Comparison of ENCODE assay signal across 24 cellular contexts in genomic region chr4:88441696-88442095, GRCh38.
"Had no signal": no experiment of that assay in that cellular context is flagged by ENCODE, and none has a peak within 500 bp of the region (broad histone marks: within the 10 kb centered on the region; RNA-seq: fewer than 3 reads in every experiment).

No MANE protein-coding gene starts in this region.

- H3K9me3 Mint-ChIP-seq: activated T-cell treated with anti-CD3 and anti-CD28 coated beads, Interleukin-2, amount 50 U/mL, for 4 hours; stimulated activated naive CD8-positive, alpha-beta T cell treated with anti-CD3 and anti-CD28 coated beads, Interleukin-15, Interleukin-2, amounts not matched to agents 100 ng/mL and 50 ng/mL, for 24 hours had no signal

- ATAC-seq: activated naive CD4-positive, alpha-beta T cell treated with anti-CD3 and anti-CD28 coated beads, Interleukin-2, amount 50 U/mL, for 72 hours; activated T-cell treated with anti-CD3 and anti-CD28 coated beads, Interleukin-2, amount 50 U/mL, for 4 hours; esophagus mucosa; gastroesophageal sphincter; heart right ventricle had no signal

- H3K27ac ChIP-seq: brain microvascular endothelial cell, gastroesophageal sphincter, heart right ventricle, vagina had no signal

- H3K27me3 Mint-ChIP-seq: activated B cell treated with CpG ODN at 0.5 μM for 24 hours; activated CD4-positive, alpha-beta memory T cell treated with anti-CD3 and anti-CD28 coated beads, Interleukin-2, amount 10 ng/mL, durations not matched to agents 7 days and 5 days; stimulated activated naive CD8-positive, alpha-beta T cell treated with anti-CD3 and anti-CD28 coated beads, Interleukin-15, Interleukin-2, amounts not matched to agents 100 ng/mL and 50 ng/mL, for 24 hours had no signal

- DNase-seq: activated B cell treated with CpG ODN at 0.5 μM for 24 hours; activated CD4-positive, alpha-beta memory T cell treated with anti-CD3 and anti-CD28 coated beads, Interleukin-2, amount 10 ng/mL, durations not matched to agents 7 days and 5 days; activated CD4-positive, alpha-beta T cell treated with anti-CD3 and anti-CD28 coated beads for 4 hours; activated effector memory CD4-positive, alpha-beta T cell treated with anti-CD3 and anti-CD28 coated beads, Interleukin-2, amount 50 U/mL, for 16 hours; activated T-cell treated with anti-CD3 and anti-CD28 coated beads, Interleukin-2, amount 50 U/mL, for 4 hours; aorta; brain microvascular endothelial cell; cerebellar nuclear complex; cortex of kidney; heart right ventricle; kidney glomerular epithelial cell; mesendoderm; nephron progenitor cell; nucleus accumbens; posterior cingulate gyrus; stimulated activated CD4-positive, alpha-beta T cell treated with anti-CD3 and anti-CD28 coated beads, Interleukin-2, amount 100 ng/mL, for 24 hours; SW 1271; trophoblast cell had no signal

- H3K9me3 ChIP-seq: gastroesophageal sphincter, heart right ventricle, vagina had no signal

- H3K36me3 ChIP-seq: brain microvascular endothelial cell, vagina had no signal

- H3K4me1 Mint-ChIP-seq: activated B cell treated with CpG ODN at 0.5 μM for 24 hours, nephron progenitor cell had no signal

- H3K4me3 Mint-ChIP-seq: activated B cell treated with CpG ODN at 0.5 μM for 24 hours; activated CD4-positive, alpha-beta memory T cell treated with anti-CD3 and anti-CD28 coated beads, Interleukin-2, amount 10 ng/mL, durations not matched to agents 7 days and 5 days; activated T-cell treated with anti-CD3 and anti-CD28 coated beads, Interleukin-2, amount 50 U/mL, for 4 hours; nephron progenitor cell; stimulated activated naive CD8-positive, alpha-beta T cell treated with anti-CD3 and anti-CD28 coated beads, Interleukin-15, Interleukin-2, amounts not matched to agents 100 ng/mL and 50 ng/mL, for 24 hours; T-helper 2 cell treated with Interferon-gamma antibody and Interleukin-4, amounts not matched to agents 5 μg/mL and 100 μg/mL, for 36 hours had no signal

- H3K27ac Mint-ChIP-seq: activated B cell treated with CpG ODN at 0.5 μM for 24 hours; activated CD4-positive, alpha-beta memory T cell treated with anti-CD3 and anti-CD28 coated beads, Interleukin-2, amount 10 ng/mL, durations not matched to agents 7 days and 5 days; nephron progenitor cell; T-helper 2 cell treated with Interferon-gamma antibody and Interleukin-4, amounts not matched to agents 5 μg/mL and 100 μg/mL, for 36 hours had no signal

- H3K27me3 ChIP-seq: brain microvascular endothelial cell, gastroesophageal sphincter, heart right ventricle, vagina had no signal

- H3K4me1 ChIP-seq: gastroesophageal sphincter, vagina had no signal

- H3K4me3 ChIP-seq: gastroesophageal sphincter, heart right ventricle, vagina had no signal
